ENCODE assay signal across 21 cellular contexts in genomic region chr10:6601224-6601805, GRCh38. TPM values are rescaled to one million over a fixed set of nuclear protein-coding genes. Genes with fewer than 3 reads are reported as not detected.
DNase-seq lines count a peak whose midpoint lies in the region; ATAC-seq and TF ChIP-seq lines count a peak whose summit lies in the region.
"Had no signal": no experiment of that assay in that cellular context is flagged by ENCODE, and none has a peak within 500 bp of the region (broad histone marks: within the 10 kb centered on the region; RNA-seq: fewer than 3 reads in every experiment).

No MANE protein-coding gene starts in this region.

- ATAC-seq in activated CD8-positive, alpha-beta memory T cell treated with anti-CD3 and anti-CD28 coated beads, Interleukin-2, amount 10 ng/mL, durations not matched to agents 7 days and 5 days: no peak
- ATAC-seq in activated T-helper 17 cell treated with anti-CD3 and anti-CD28 coated beads, Interleukin-2, amount 50 U/mL, for 72 hours (replicated peaks): no peak
- peak; percentile 65 for ATAC-seq in naive thymus-derived CD4-positive, alpha-beta T cell
- ATAC-seq in HG02763 (IDR thresholded peaks at IDR 0.05; ENCODE audit: unreplicated experiment): no peak
- ATAC-seq: GM23338, left lobe of liver had no signal

- H3K36me3 Mint-ChIP-seq in activated CD8-positive, alpha-beta memory T cell treated with anti-CD3 and anti-CD28 coated beads, Interleukin-2, amount 10 ng/mL, durations not matched to agents 7 days and 5 days: peaks cover 18% of the 10 kb centered on the region
- peaks cover 20% of the 10 kb centered on the region for H3K36me3 Mint-ChIP-seq in activated T-helper 17 cell treated with anti-CD3 and anti-CD28 coated beads, Interleukin-2, amount 50 U/mL, for 72 hours (ENCODE audit: low read depth)
- H3K36me3 Mint-ChIP-seq in naive thymus-derived CD4-positive, alpha-beta T cell: peaks cover 0 to 57% (median 26%) of the 10 kb centered on the region in 5 donors
- H3K36me3 Mint-ChIP-seq: stimulated activated naive B cell treated with anti-CD40 and anti-IgM and Interleukin-4, amounts not matched to agents 10 μg/mL and 1 μg/mL and 100 μg/mL, for 72 hours had no signal

- H3K4me1 Mint-ChIP-seq in activated CD8-positive, alpha-beta memory T cell treated with anti-CD3 and anti-CD28 coated beads, Interleukin-2, amount 10 ng/mL, durations not matched to agents 7 days and 5 days: peaks cover 60% of the 10 kb centered on the region
- H3K4me1 Mint-ChIP-seq in activated T-helper 17 cell treated with anti-CD3 and anti-CD28 coated beads, Interleukin-2, amount 50 U/mL, for 72 hours: peaks cover 39% of the 10 kb centered on the region
- H3K4me1 Mint-ChIP-seq in naive thymus-derived CD4-positive, alpha-beta T cell: peaks cover 37 to 94% (median 86%) of the 10 kb centered on the region in 7 donors

- DNase-seq in activated CD8-positive, alpha-beta memory T cell treated with anti-CD3 and anti-CD28 coated beads, Interleukin-2, amount 50 U/mL, for 4 hours: peak; percentile 41
- DNase-seq in activated CD8-positive, alpha-beta memory T cell treated with anti-CD3 and anti-CD28 coated beads, Interleukin-2, amount 10 ng/mL, durations not matched to agents 7 days and 5 days: no peak
- peak in 6 of 9 donors; percentile 62 to 71 (median 65) for DNase-seq in naive thymus-derived CD4-positive, alpha-beta T cell
- DNase-seq in DMS53 (lab: John Stamatoyannopoulos, UW): no peak
- no peak for DNase-seq in right atrium auricular region (ENCODE audit: low spot score)
- DNase-seq: ACHN; DND-41; midbrain; NCI-H1436 treated with DMSO at 0.1 percent for 48 hours; NCI-H774; Peyer's patch; stimulated activated naive B cell treated with anti-CD40 and anti-IgM and Interleukin-4, amounts not matched to agents 10 μg/mL and 1 μg/mL and 100 μg/mL, for 72 hours; upper lobe of left lung had no signal

- H3K27ac Mint-ChIP-seq in activated CD8-positive, alpha-beta memory T cell treated with anti-CD3 and anti-CD28 coated beads, Interleukin-2, amount 10 ng/mL, durations not matched to agents 7 days and 5 days: no peak overlapping the region
- no peak overlapping the region for H3K27ac Mint-ChIP-seq in activated T-helper 17 cell treated with anti-CD3 and anti-CD28 coated beads, Interleukin-2, amount 50 U/mL, for 72 hours
- H3K27ac Mint-ChIP-seq in naive thymus-derived CD4-positive, alpha-beta T cell: peak overlapping the region; percentile 60 to 100 (median 96)
- H3K27ac Mint-ChIP-seq: GM23338; stimulated activated naive B cell treated with anti-CD40 and anti-IgM and Interleukin-4, amounts not matched to agents 10 μg/mL and 1 μg/mL and 100 μg/mL, for 72 hours had no signal

- H3K36me3 ChIP-seq in HEK293 (ENCODE audit: control insufficient read depth in 2 of 2, insufficient read depth in 1 of 2, low read length in 2 of 2) (no peaks in the 10 kb centered on the region), right atrium auricular region (no peaks in the 10 kb centered on the region)
- peaks cover 0 to 5% (median 0%) of the 10 kb centered on the region in 3 experiments for H3K36me3 ChIP-seq in naive thymus-derived CD4-positive, alpha-beta T cell (ENCODE audit: control insufficient read depth in 2 of 3, insufficient read depth in 3 of 3, low read length in 3 of 3)
- H3K36me3 ChIP-seq: esophagus muscularis mucosa, neutrophil, Peyer's patch, upper lobe of left lung had no signal

- no peaks in the 10 kb centered on the region for H3K27me3 ChIP-seq in naive thymus-derived CD4-positive, alpha-beta T cell (ENCODE audit: control insufficient read depth in 2 of 2, insufficient read depth in 2 of 2, low read length in 2 of 2)
- H3K27me3 ChIP-seq in right atrium auricular region: no peaks in the 10 kb centered on the region
- H3K27me3 ChIP-seq: neutrophil, Peyer's patch, upper lobe of left lung had no signal

- H3K27me3 Mint-ChIP-seq in activated CD8-positive, alpha-beta memory T cell treated with anti-CD3 and anti-CD28 coated beads, Interleukin-2, amount 10 ng/mL, durations not matched to agents 7 days and 5 days: no peaks in the 10 kb centered on the region
- no peaks in the 10 kb centered on the region for H3K27me3 Mint-ChIP-seq in activated T-helper 17 cell treated with anti-CD3 and anti-CD28 coated beads, Interleukin-2, amount 50 U/mL, for 72 hours
- H3K27me3 Mint-ChIP-seq in naive thymus-derived CD4-positive, alpha-beta T cell: no peaks in the 10 kb centered on the region

- H3K4me1 ChIP-seq in HEK293 (ENCODE audit: control insufficient read depth, insufficient read depth, low read length) (no peaks in the 10 kb centered on the region), right atrium auricular region (no peaks in the 10 kb centered on the region)
- H3K4me1 ChIP-seq in naive thymus-derived CD4-positive, alpha-beta T cell (ENCODE audit: control insufficient read depth in 2 of 2, insufficient read depth in 2 of 2, low read length in 2 of 2): peaks cover 17 to 56% of the 10 kb centered on the region in 2 donors
- H3K4me1 ChIP-seq: esophagus muscularis mucosa, Peyer's patch had no signal

- CTCF ChIA-PET in activated CD8-positive, alpha-beta memory T cell treated with anti-CD3 and anti-CD28 coated beads, Interleukin-2, amount 10 ng/mL, durations not matched to agents 7 days and 5 days (lab: Charles Lee): interaction anchor here (0.9 to 3.3 kb wide), 10 partner anchors 8 to 190 kb away, joined by 3 to 12 read pairs (median 4); no protein-coding TSS in a partner anchor
- CTCF ChIA-PET in HEK293 (lab: Yijun Ruan, JAX): no interaction called here
- CTCF ChIA-PET in naive thymus-derived CD4-positive, alpha-beta T cell (lab: Charles Lee): interaction anchor here (0.6 to 13.4 kb wide), 24 partner anchors 8 to 162 kb away, joined by 3 to 206 read pairs (median 4); partner anchors contain the start of gene PRKCQ

- H3K9me3 Mint-ChIP-seq in activated CD8-positive, alpha-beta memory T cell treated with anti-CD3 and anti-CD28 coated beads, Interleukin-2, amount 10 ng/mL, durations not matched to agents 7 days and 5 days (ENCODE audit: low read depth): no peaks in the 10 kb centered on the region
- H3K9me3 Mint-ChIP-seq in activated T-helper 17 cell treated with anti-CD3 and anti-CD28 coated beads, Interleukin-2, amount 50 U/mL, for 72 hours: peaks cover 9% of the 10 kb centered on the region
- peaks cover 0 to 4% (median 0%) of the 10 kb centered on the region in 11 donors for H3K9me3 Mint-ChIP-seq in naive thymus-derived CD4-positive, alpha-beta T cell
- H3K9me3 Mint-ChIP-seq: GM23338 had no signal

- H3K27ac ChIP-seq in HEK293 (ENCODE audit: extremely low read depth, low read depth, low read length): no peak overlapping the region
- H3K27ac ChIP-seq in naive thymus-derived CD4-positive, alpha-beta T cell (ENCODE audit: low read depth, low read length): peak overlapping the region; percentile 63
- H3K27ac ChIP-seq in right atrium auricular region: no peak overlapping the region
- H3K27ac ChIP-seq: esophagus muscularis mucosa, neutrophil, Peyer's patch, SK-N-MC, upper lobe of left lung had no signal

- TF ChIP-seq CTCF in HEK293 (tag by site-specific recombination; IDR thresholded peaks at IDR 0.05) (no peak), right atrium auricular region (IDR thresholded peaks at IDR 0.05) (no peak)

- POLR2A ChIA-PET in HEK293 (lab: Yijun Ruan, JAX): no interaction called here
- POLR2A ChIA-PET in naive thymus-derived CD4-positive, alpha-beta T cell (lab: Charles Lee): interaction anchor here (0.6 to 16.1 kb wide), 15 partner anchors 9 to 133 kb away, joined by 3 to 378 read pairs (median 3); partner anchors contain the start of gene PRKCQ

- H3K9me3 ChIP-seq in HEK293 (ENCODE audit: control insufficient read depth, insufficient read depth, low read depth, low read length) (no peaks in the 10 kb centered on the region), right atrium auricular region (no peaks in the 10 kb centered on the region)
- H3K9me3 ChIP-seq in naive thymus-derived CD4-positive, alpha-beta T cell (ENCODE audit: control insufficient read depth in 2 of 3, low read length in 3 of 3): no peaks in the 10 kb centered on the region
- H3K9me3 ChIP-seq: esophagus muscularis mucosa, neutrophil, Peyer's patch, upper lobe of left lung had no signal

- intact Hi-C loops in naive thymus-derived CD4-positive, alpha-beta T cell (cut with micrococcal nuclease): loop anchor here (1.0 to 2.0 kb wide), 9 partner anchors 21 to 184 kb away; partner anchors contain the start of gene PRKCQ (in 2 of the 2)

- H3K4me3 Mint-ChIP-seq in activated CD8-positive, alpha-beta memory T cell treated with anti-CD3 and anti-CD28 coated beads, Interleukin-2, amount 10 ng/mL, durations not matched to agents 7 days and 5 days: no peak overlapping the region
- peak overlapping the region; percentile 13 for H3K4me3 Mint-ChIP-seq in activated T-helper 17 cell treated with anti-CD3 and anti-CD28 coated beads, Interleukin-2, amount 50 U/mL, for 72 hours
- peak overlapping the region; percentile 52 to 86 (median 68) for H3K4me3 Mint-ChIP-seq in naive thymus-derived CD4-positive, alpha-beta T cell
- H3K4me3 Mint-ChIP-seq: GM23338 had no signal

- H3K4me3 ChIP-seq in HEK293 (ENCODE audit: low read depth, low read length) (no peak overlapping the region), right atrium auricular region (no peak overlapping the region)
- peak overlapping the region; percentile 31 for H3K4me3 ChIP-seq in naive thymus-derived CD4-positive, alpha-beta T cell (ENCODE audit: low read length)
- H3K4me3 ChIP-seq: esophagus muscularis mucosa, GM23338, Peyer's patch, SK-N-MC, upper lobe of left lung had no signal

TF ChIP-seq in HEK293, 187 proteins besides CTCF, POLR2A, EP300 and RAD21 (continues in another document):
- TF ChIP-seq ZNF610 (tag by site-specific recombination; IDR thresholded peaks at IDR 0.05; ENCODE audit: borderline replicate concordance) (peak; percentile 93), PRDM6 (tag by site-specific recombination; IDR thresholded peaks at IDR 0.05) (no peak)

RNA-seq across cellular contexts. Expression of gene PRKCQ, which starts 21.2 kb away (rescaled TPM):
- 10 to 100 TPM; 51.0 to 58.7 TPM for total RNA-seq in activated CD8-positive, alpha-beta memory T cell treated with anti-CD3 and anti-CD28 coated beads, Interleukin-2, amount 10 ng/mL, durations not matched to agents 7 days and 5 days
- 10 to 100 TPM; 35.3 to 37.8 TPM for total RNA-seq in activated T-helper 17 cell treated with anti-CD3 and anti-CD28 coated beads, Interleukin-2, amount 50 U/mL, for 72 hours
- total RNA-seq in naive thymus-derived CD4-positive, alpha-beta T cell: 10 to 100 TPM; 45.9 to 68.3 (median 65.8) TPM
- polyA plus RNA-seq in naive thymus-derived CD4-positive, alpha-beta T cell: 10 to 100 TPM; 44.3 to 74.5 TPM
- under 1 TPM in 1 of 2 donors, not detected in 1; 0.43 TPM for total RNA-seq in right atrium auricular region

Comparison
In these comparisons a context has a peak if more than half of its experiments do, and no peak if none do; other contexts are left out.
1. DNase-seq: peak in activated CD8-positive, alpha-beta memory T cell treated with anti-CD3 and anti-CD28 coated beads, Interleukin-2, amount 50 U/mL, for 4 hours (single experiment) and naive thymus-derived CD4-positive, alpha-beta T cell (6 of 9); none in activated CD8-positive, alpha-beta memory T cell treated with anti-CD3 and anti-CD28 coated beads, Interleukin-2, amount 10 ng/mL, durations not matched to agents 7 days and 5 days (single experiment), DMS53 (single experiment) and right atrium auricular region (single experiment).
2. H3K27ac Mint-ChIP-seq: peak in naive thymus-derived CD4-positive, alpha-beta T cell (9 of 9); none in activated CD8-positive, alpha-beta memory T cell treated with anti-CD3 and anti-CD28 coated beads, Interleukin-2, amount 10 ng/mL, durations not matched to agents 7 days and 5 days (single experiment) and activated T-helper 17 cell treated with anti-CD3 and anti-CD28 coated beads, Interleukin-2, amount 50 U/mL, for 72 hours (single experiment).
3. RNA of gene PRKCQ, which starts 21.2 kb away (total RNA-seq): 45.9 to 68.3 TPM in naive thymus-derived CD4-positive, alpha-beta T cell, 51.0 to 58.7 TPM in activated CD8-positive, alpha-beta memory T cell treated with anti-CD3 and anti-CD28 coated beads, Interleukin-2, amount 10 ng/mL, durations not matched to agents 7 days and 5 days and 35.3 to 37.8 TPM in activated T-helper 17 cell treated with anti-CD3 and anti-CD28 coated beads, Interleukin-2, amount 50 U/mL, for 72 hours; 0.43 TPM in right atrium auricular region; every median in the first group is over 10 times any median in the second.